ENCODE assay signal across 4 cellular contexts in the genomic region with DNA sequence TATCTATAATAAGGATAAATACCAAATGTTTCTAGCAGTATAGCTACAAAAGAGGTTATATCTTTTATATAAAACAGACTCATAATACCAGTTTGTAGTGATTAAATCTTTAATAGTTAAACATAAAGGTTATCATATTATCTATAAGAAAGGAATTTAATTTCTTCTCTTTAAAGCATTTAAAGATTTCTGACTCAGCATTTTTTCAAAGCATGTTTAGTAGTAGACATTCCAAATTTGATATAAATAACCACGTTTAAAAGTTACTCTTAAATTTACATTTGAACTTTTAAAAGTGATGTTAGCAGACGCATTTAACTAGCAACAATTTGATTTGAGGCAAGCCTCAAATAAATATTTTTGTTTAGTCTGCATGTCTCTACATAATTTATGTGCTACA.
TF ChIP-seq lines count a peak whose summit lies in the region.

No MANE protein-coding gene starts in this region.

TF ChIP-seq in SK-N-SH treated with all-trans-retinoic acid at 6 μM for 48 hours, 23 proteins besides CTCF, POLR2A, EP300 and RAD21:
- no peak for TF ChIP-seq ZNF8 (CRISPR knock-in tag; IDR thresholded peaks at IDR 0.05)
- TF ChIP-seq, protein P1, sequence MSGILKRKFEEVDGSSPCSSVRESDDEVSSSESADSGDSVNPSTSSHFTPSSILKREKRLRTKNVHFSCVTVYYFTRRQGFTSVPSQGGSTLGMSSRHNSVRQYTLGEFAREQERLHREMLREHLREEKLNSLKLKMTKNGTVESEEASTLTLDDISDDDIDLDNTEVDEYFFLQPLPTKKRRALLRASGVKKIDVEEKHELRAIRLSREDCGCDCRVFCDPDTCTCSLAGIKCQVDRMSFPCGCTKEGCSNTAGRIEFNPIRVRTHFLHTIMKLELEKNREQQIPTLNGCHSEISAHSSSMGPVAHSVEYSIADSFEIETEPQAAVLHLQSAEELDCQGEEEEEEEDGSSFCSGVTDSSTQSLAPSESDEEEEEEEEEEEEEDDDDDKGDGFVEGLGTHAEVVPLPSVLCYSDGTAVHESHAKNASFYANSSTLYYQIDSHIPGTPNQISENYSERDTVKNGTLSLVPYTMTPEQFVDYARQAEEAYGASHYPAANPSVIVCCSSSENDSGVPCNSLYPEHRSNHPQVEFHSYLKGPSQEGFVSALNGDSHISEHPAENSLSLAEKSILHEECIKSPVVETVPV (CRISPR knock-in tag; IDR thresholded peaks at IDR 0.05) = no peak
- no peak for TF ChIP-seq ZNF565 (CRISPR knock-in tag; conservative IDR thresholded peaks at IDR 0.05; ENCODE audit: low read depth)
- TF ChIP-seq ISL1 (CRISPR knock-in tag; IDR thresholded peaks at IDR 0.05) = peak; percentile 33
- TF ChIP-seq GLIS3 (CRISPR knock-in tag; IDR thresholded peaks at IDR 0.05) = no peak

TF ChIP-seq in SK-N-SH, 30 proteins besides CTCF, POLR2A, EP300 and RAD21:
- TF ChIP-seq CHD2 (IDR thresholded peaks at IDR 0.05; ENCODE audit: low read length, partially characterized antibody) (no peak), RCOR1 (IDR thresholded peaks at IDR 0.05; ENCODE audit: low read length) (no peak), NFIC (IDR thresholded peaks at IDR 0.05; ENCODE audit: borderline replicate concordance) (no peak), POLR2AphosphoS5 (IDR thresholded peaks at IDR 0.05; ENCODE audit: low read depth, low read length) (no peak), SMC3 (IDR thresholded peaks at IDR 0.05; ENCODE audit: low read depth, low read length) (no peak), RFX5 (IDR thresholded peaks at IDR 0.05; ENCODE audit: low read length) (no peak)
- TF ChIP-seq, protein P2, sequence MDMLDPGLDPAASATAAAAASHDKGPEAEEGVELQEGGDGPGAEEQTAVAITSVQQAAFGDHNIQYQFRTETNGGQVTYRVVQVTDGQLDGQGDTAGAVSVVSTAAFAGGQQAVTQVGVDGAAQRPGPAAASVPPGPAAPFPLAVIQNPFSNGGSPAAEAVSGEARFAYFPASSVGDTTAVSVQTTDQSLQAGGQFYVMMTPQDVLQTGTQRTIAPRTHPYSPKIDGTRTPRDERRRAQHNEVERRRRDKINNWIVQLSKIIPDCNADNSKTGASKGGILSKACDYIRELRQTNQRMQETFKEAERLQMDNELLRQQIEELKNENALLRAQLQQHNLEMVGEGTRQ (IDR thresholded peaks at IDR 0.05; ENCODE audit: borderline replicate concordance, low read depth, low read length) = no peak
- TF ChIP-seq, protein P3, sequence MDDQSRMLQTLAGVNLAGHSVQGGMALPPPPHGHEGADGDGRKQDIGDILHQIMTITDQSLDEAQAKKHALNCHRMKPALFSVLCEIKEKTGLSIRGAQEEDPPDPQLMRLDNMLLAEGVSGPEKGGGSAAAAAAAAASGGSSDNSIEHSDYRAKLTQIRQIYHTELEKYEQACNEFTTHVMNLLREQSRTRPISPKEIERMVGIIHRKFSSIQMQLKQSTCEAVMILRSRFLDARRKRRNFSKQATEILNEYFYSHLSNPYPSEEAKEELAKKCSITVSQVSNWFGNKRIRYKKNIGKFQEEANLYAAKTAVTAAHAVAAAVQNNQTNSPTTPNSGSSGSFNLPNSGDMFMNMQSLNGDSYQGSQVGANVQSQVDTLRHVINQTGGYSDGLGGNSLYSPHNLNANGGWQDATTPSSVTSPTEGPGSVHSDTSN (IDR thresholded peaks at IDR 0.05) = no peak

TF ChIP-seq in IMR-90, 13 proteins besides CTCF, POLR2A, EP300 and RAD21:
- TF ChIP-seq FOS (IDR thresholded peaks at IDR 0.05; ENCODE audit: low read depth, low read length) = no peak
- peak; percentile 95 for TF ChIP-seq MAFK (IDR thresholded peaks at IDR 0.05; ENCODE audit: low read depth, low read length)

TF ChIP-seq in H1, 55 proteins besides CTCF, POLR2A, EP300 and RAD21:
- no peak for TF ChIP-seq POU5F1 (IDR thresholded peaks at IDR 0.05; ENCODE audit: low read depth, low read length)
- peak; percentile 69; the same call in 1 of the 2 replicates for TF ChIP-seq MAFK (IDR thresholded peaks at IDR 0.05; ENCODE audit: low read depth, low read length)
- no peak for TF ChIP-seq PHF8 (conservative IDR thresholded peaks at IDR 0.05; ENCODE audit: low read depth, low read length)
TF ChIP-seq in H1: peak in this region for 1.
